In genomic region chr18:23468753-23469459, GRCh38 we compare ENCODE assay signal across 27 cellular contexts. TPM values are rescaled to one million over a fixed set of nuclear protein-coding genes. Genes with fewer than 3 reads are reported as not detected.
A peak's percentile ranks its signal among the peaks of the same experiment; 100 is the strongest.
DNase-seq lines count a peak whose midpoint lies in the region; ATAC-seq, FAIRE-seq and TF ChIP-seq lines count a peak whose summit lies in the region.
"Had no signal": no experiment of that assay in that cellular context is flagged by ENCODE, and none has a peak within 500 bp of the region (broad histone marks: within the 10 kb centered on the region; RNA-seq: fewer than 3 reads in every experiment).

No MANE protein-coding gene starts in this region.

- SMC1A ChIA-PET in GM12878 (lab: Charles Lee; ENCODE audit: uncharacterized antibody, unreplicated experiment) = interaction anchor here (1.6 to 2.3 kb wide), 2 partner anchors 8 to 10 kb away, joined by 3 to 12 read pairs; no protein-coding TSS in a partner anchor

- H3K27ac ChIP-seq in right cardiac atrium (ENCODE audit: low read length) (no peak overlapping the region), GM12878 (ENCODE audit: control insufficient read depth, insufficient read depth) (no peak overlapping the region), smooth muscle cell (ENCODE audit: low read depth) (no peak overlapping the region)
- H3K27ac ChIP-seq: BLaER1, SJCRH30 had no signal

- peaks cover 19% of the 10 kb centered on the region for H3K36me3 Mint-ChIP-seq in memory B cell
- peaks cover 19 to 26% of the 10 kb centered on the region in 2 donors for H3K36me3 Mint-ChIP-seq in stimulated activated naive B cell treated with anti-CD40 and anti-IgM and Interleukin-4, amounts not matched to agents 10 μg/mL and 1 μg/mL and 100 μg/mL, for 72 hours

- no peaks in the 10 kb centered on the region for H3K9me3 Mint-ChIP-seq in memory B cell
- H3K9me3 Mint-ChIP-seq in stimulated activated naive B cell treated with anti-CD40 and anti-IgM and Interleukin-4, amounts not matched to agents 10 μg/mL and 1 μg/mL and 100 μg/mL, for 72 hours = no peaks in the 10 kb centered on the region
- H3K9me3 Mint-ChIP-seq: CD4-positive, alpha-beta T cell; IgD-negative memory B cell had no signal

- DNase-seq in right cardiac atrium = peak; percentile 37 to 62 (median 58)
- DNase-seq in Right ventricle myocardium inferior (ENCODE audit: missing footprints) = no peak
- DNase-seq in GM12878 (ENCODE audit: low read depth, low spot score) = no peak
- DNase-seq in memory B cell (ENCODE audit: low spot score in 2 of 2) = no peak
- DNase-seq in stimulated activated naive B cell treated with anti-CD40 and anti-IgM and Interleukin-4, amounts not matched to agents 10 μg/mL and 1 μg/mL and 100 μg/mL, for 72 hours = no peak
- no peak for DNase-seq in cerebellum (ENCODE audit: low spot score)
- DNase-seq in smooth muscle cell (lab: John Stamatoyannopoulos, UW; ENCODE audit: unreplicated experiment) = no peak
- DNase-seq: Caco-2; CD4-positive, alpha-beta T cell; DMS 273 treated with DMSO at 0.1 percent for 48 hours; DMS79 treated with DMSO at 0.1 percent for 48 hours; GOT3; HCEC 1CT; Karpas-422; MV-4-11; NCI-H1105 treated with DMSO at 0.1 percent for 48 hours; NCI-H2029 treated with DMSO at 0.1 percent for 48 hours; NCI-H2171; NCI-H345; NCI-H524; NCI-H774; NK-92 treated with Interleukin-12 subunit alpha and Interleukin-12 subunit beta, amount 100 ng/mL, for 24 hours; SJCRH30 had no signal

- WGBS in right cardiac atrium = 64% methylated on average over 3 of the region's 3 CpGs
- WGBS in GM12878 (ENCODE audit: insufficient coverage, insufficient replicate concordance, low lambda C conversion rate, missing lambda C conversion rate) = 96% methylated on average over 3 of the region's 3 CpGs
- WGBS in smooth muscle cell (ENCODE audit: low lambda C conversion rate) = 98% methylated on average over 3 of the region's 3 CpGs

- in situ Hi-C loops in GM12878 (cut with MboI) = loop anchor here (25.0 kb wide), 1 partner anchor 1857 kb away; the partner anchor contains the start of genes ESCO1 and SNRPD1

- H3K9me3 ChIP-seq in right cardiac atrium (ENCODE audit: control insufficient read depth, low read length) = no peaks in the 10 kb centered on the region
- H3K9me3 ChIP-seq in GM12878 (replicated peaks; ENCODE audit: control insufficient read depth, insufficient read depth, low read length) = no peaks in the 10 kb centered on the region
- no peaks in the 10 kb centered on the region for H3K9me3 ChIP-seq in smooth muscle cell (replicated peaks; ENCODE audit: low read depth)
- H3K9me3 ChIP-seq: BLaER1, Caco-2, SJCRH30 had no signal

- peak overlapping the region; percentile 53 for H3K27ac Mint-ChIP-seq in memory B cell
- peak overlapping the region; percentile 91 for H3K27ac Mint-ChIP-seq in stimulated activated naive B cell treated with anti-CD40 and anti-IgM and Interleukin-4, amounts not matched to agents 10 μg/mL and 1 μg/mL and 100 μg/mL, for 72 hours
- H3K27ac Mint-ChIP-seq: CD4-positive, alpha-beta T cell had no signal

- no peak overlapping the region for H3K4me3 Mint-ChIP-seq in memory B cell
- H3K4me3 Mint-ChIP-seq in stimulated activated naive B cell treated with anti-CD40 and anti-IgM and Interleukin-4, amounts not matched to agents 10 μg/mL and 1 μg/mL and 100 μg/mL, for 72 hours = no peak overlapping the region
- H3K4me3 Mint-ChIP-seq: CD4-positive, alpha-beta T cell had no signal

- no peak for TF ChIP-seq EP300 in GM12878 (IDR thresholded peaks at IDR 0.05; ENCODE audit: borderline replicate concordance in 1 of 2, control insufficient read depth in 1 of 2, low read depth in 2 of 2, low read length in 2 of 2)

- H3K9ac ChIP-seq in GM12878 (ENCODE audit: control insufficient read depth, insufficient read depth, low read length) (no peak overlapping the region), smooth muscle cell (ENCODE audit: low read depth) (no peak overlapping the region)
- H3K9ac ChIP-seq: BLaER1 had no signal

- H3K27me3 Mint-ChIP-seq in memory B cell = no peaks in the 10 kb centered on the region
- no peaks in the 10 kb centered on the region for H3K27me3 Mint-ChIP-seq in stimulated activated naive B cell treated with anti-CD40 and anti-IgM and Interleukin-4, amounts not matched to agents 10 μg/mL and 1 μg/mL and 100 μg/mL, for 72 hours
- H3K27me3 Mint-ChIP-seq: CD4-positive, alpha-beta T cell; IgD-negative memory B cell had no signal

- ATAC-seq in right cardiac atrium (peak; percentile 71), Right ventricle myocardium inferior (no peak), GM12878 (no peak), memory B cell (ENCODE audit: low read depth) (no peak)
- ATAC-seq in stimulated activated naive B cell treated with anti-CD40 and anti-IgM and Interleukin-4, amounts not matched to agents 10 μg/mL and 1 μg/mL and 100 μg/mL, for 72 hours (replicated peaks) = no peak
- ATAC-seq: Panc1 had no signal

- CTCF ChIA-PET in GM12878 (lab: Yijun Ruan, JAX) = interaction anchor here (0.5 to 1.1 kb wide), 2 partner anchors 29 to 115 kb away, joined by 3 read pairs; no protein-coding TSS in a partner anchor

- H3K79me2 ChIP-seq in GM12878 (ENCODE audit: control insufficient read depth, insufficient read depth, low read length) (no peaks in the 10 kb centered on the region; the same call in 1 of the 2 replicates), smooth muscle cell (ENCODE audit: low read depth) (peaks cover 20% of the 10 kb centered on the region)

- H3K4me1 ChIP-seq in right cardiac atrium (ENCODE audit: control insufficient read depth, insufficient read depth, low read length) (no peaks in the 10 kb centered on the region), GM12878 (ENCODE audit: control insufficient read depth, insufficient read depth, low read length) (no peaks in the 10 kb centered on the region), smooth muscle cell (ENCODE audit: low read depth) (no peaks in the 10 kb centered on the region)
- H3K4me1 ChIP-seq: Caco-2, SJCRH30 had no signal

- no TSS peak for BruUV-seq in GM12878 (replicated peaks; lab: Mats Ljungman, UMichigan)

- no peaks in the 10 kb centered on the region for H3K4me1 Mint-ChIP-seq in memory B cell
- H3K4me1 Mint-ChIP-seq in stimulated activated naive B cell treated with anti-CD40 and anti-IgM and Interleukin-4, amounts not matched to agents 10 μg/mL and 1 μg/mL and 100 μg/mL, for 72 hours = peaks cover 1 to 5% of the 10 kb centered on the region in 2 donors

- intact Hi-C loops in right cardiac atrium (cut with DNase I) (no loop called here), Right ventricle myocardium inferior (cut with DNase I) (no loop called here), GM12878 (cut with micrococcal nuclease; ENCODE audit: unreplicated experiment) (no loop called here)

- RAD21 ChIA-PET in GM12878 (lab: Charles Lee; ENCODE audit: unreplicated experiment) = interaction anchor here (0.7 to 1.0 kb wide), 2 partner anchors 15 to 26 kb away, joined by 3 read pairs; no protein-coding TSS in a partner anchor

- no peaks in the 10 kb centered on the region for H4K20me1 ChIP-seq in GM12878 (ENCODE audit: control insufficient read depth, insufficient read depth)
- peaks cover 87% of the 10 kb centered on the region for H4K20me1 ChIP-seq in smooth muscle cell (ENCODE audit: low read depth)

- no peaks in the 10 kb centered on the region for H3K27me3 ChIP-seq in right cardiac atrium (ENCODE audit: control insufficient read depth, insufficient read depth)
- H3K27me3 ChIP-seq in GM12878 (replicated peaks in 1 of 2; ENCODE audit: control insufficient read depth in 2 of 2, insufficient read depth in 2 of 2, low read length in 1 of 2) = no peaks in the 10 kb centered on the region
- no peaks in the 10 kb centered on the region for H3K27me3 ChIP-seq in smooth muscle cell (ENCODE audit: low read depth)
- H3K27me3 ChIP-seq: BLaER1, SJCRH30 had no signal

- no peak for FAIRE-seq in GM12878 (lab: Jason Lieb, UNC)
- FAIRE-seq: GM12892 had no signal

- H3K4me2 ChIP-seq in GM12878 (ENCODE audit: control insufficient read depth, insufficient read depth) = no peak overlapping the region
- no peak overlapping the region for H3K4me2 ChIP-seq in smooth muscle cell
- H3K4me2 ChIP-seq: BLaER1 had no signal

- H3F3A ChIP-seq in smooth muscle cell (ENCODE audit: low read depth) = no peaks in the 10 kb centered on the region

- H3K36me3 ChIP-seq in GM12878 (ENCODE audit: control insufficient read depth in 2 of 2, insufficient read depth in 2 of 2, low read length in 1 of 2) = peaks cover 18 to 56% of the 10 kb centered on the region in 2 experiments
- peaks cover 51% of the 10 kb centered on the region for H3K36me3 ChIP-seq in smooth muscle cell (ENCODE audit: low read depth)

- TF ChIP-seq CTCF in GM12878 (IDR thresholded peaks at IDR 0.05 in 2 of 3, conservative IDR thresholded peaks at IDR 0.05 in 1 of 3; ENCODE audit: control insufficient read depth in 2 of 3, extremely low read depth in 1 of 3, insufficient read depth in 1 of 3, low read depth in 3 of 3, low read length in 3 of 3) = no peak
- no peak for TF ChIP-seq CTCF in smooth muscle cell (IDR thresholded peaks at IDR 0.05; ENCODE audit: borderline replicate concordance, insufficient read depth, poor library complexity, severe bottlenecking)

- no peak for TF ChIP-seq RAD21 in GM12878 (IDR thresholded peaks at IDR 0.05; ENCODE audit: insufficient read depth, low read depth, low read length)

- no peak for TF ChIP-seq POLR2A in GM12878 (IDR thresholded peaks at IDR 0.05; ENCODE audit: low read depth, low read length)

- H3K4me3 ChIP-seq in right cardiac atrium (ENCODE audit: low read length) (no peak overlapping the region), GM12878 (no peak overlapping the region), smooth muscle cell (no peak overlapping the region)
- H3K4me3 ChIP-seq: BLaER1, SJCRH30 had no signal

- no peak overlapping the region for H2AFZ ChIP-seq in GM12878 (ENCODE audit: control insufficient read depth, low read depth, low read length)
- no peak overlapping the region for H2AFZ ChIP-seq in smooth muscle cell (ENCODE audit: low read depth)

- POLR2A ChIA-PET in GM12878 (lab: Charles Lee) = interaction anchor here (0.9 kb wide), 1 partner anchor 19 kb away, joined by 3 read pairs; no protein-coding TSS in a partner anchor

RNA-seq across cellular contexts. Expression of gene RIOK3, which starts 15.8 kb away (rescaled TPM):
- total RNA-seq in right cardiac atrium = 10 to 100 TPM; 49.0 to 52.3 (median 50.8) TPM
- polyA plus RNA-seq in right cardiac atrium = 31.3 TPM
- 49.3 TPM for total RNA-seq in Right ventricle myocardium inferior
- total RNA-seq in GM12878 (2013; cell fraction: nucleolus; rRNA removed) = 127 and 131 TPM in 2 replicates
- 48.2 and 49.1 TPM in 2 replicates for total RNA-seq in GM12878 (2014; rRNA removed)
- 68.8 and 72.4 TPM in 2 replicates for total RNA-seq in GM12878 (2014; rRNA removed; fragmentation: Illumina TruSeq; extraction: Trizol)
- total RNA-seq in GM12878 (2021) = 44.1 and 45.6 TPM in 2 replicates
- 41.7 TPM for polyA plus RNA-seq in GM12878 (2011; ENCODE audit: low read depth)
- 87.5 and 132 TPM in 2 replicates for polyA plus RNA-seq in GM12878 (2011; rRNA removed)
- polyA plus RNA-seq in GM12878 (2011; cell fraction: cytosol; rRNA removed) = 40.0 and 41.4 TPM in 2 replicates
- 62.5 and 68.4 TPM in 2 replicates for polyA plus RNA-seq in GM12878 (2011; cell fraction: nucleus; rRNA removed)
- polyA plus RNA-seq in GM12878 (2012) = 65.0 and 74.9 TPM in 2 replicates
- 59.5 and 68.1 TPM in 2 replicates for polyA plus RNA-seq in GM12878 (2014; fragmentation: Illumina TruSeq; extraction: Trizol)
- polyA plus RNA-seq in GM12878 (2014; fragmentation: Nextera tagmentation; extraction: Ambion mirVana) = 10 to 100 TPM; 18.0 to 28.1 TPM
- 36.4 and 41.5 TPM in 2 replicates for polyA plus RNA-seq in GM12878 (2014; rRNA removed)
- 10 to 100 TPM; 68.9 to 70.8 TPM for polyA plus RNA-seq in GM12878 (2016; fragmentation: Nextera tagmentation; extraction: Ambion mirVana)
- polyA minus RNA-seq in GM12878 (2011; rRNA and poly(A)+ RNA removed) = 49.6 and 65.0 TPM in 2 replicates
- polyA minus RNA-seq in GM12878 (2011; cell fraction: cytosol; rRNA and poly(A)+ RNA removed) = 39.8 and 43.3 TPM in 2 replicates
- polyA minus RNA-seq in GM12878 (2011; cell fraction: nucleus; rRNA and poly(A)+ RNA removed) = 32.5 and 48.0 TPM in 2 replicates
- total RNA-seq in cerebellum = 59.2 TPM
- total RNA-seq in smooth muscle cell = 79.9 and 100 TPM in 2 replicates
- 56.0 TPM in 2 replicates for polyA plus RNA-seq in smooth muscle cell

RNA-seq across cellular contexts. Expression of gene RMC1, which starts 34.4 kb away (rescaled TPM):
- total RNA-seq in right cardiac atrium (10 to 100 TPM; 12.2 to 14.6 (median 13.8) TPM), Right ventricle myocardium inferior (13.0 TPM), GM12878 (2014; rRNA removed) (47.4 and 51.9 TPM in 2 replicates), GM12878 (2014; rRNA removed; fragmentation: Illumina TruSeq; extraction: Trizol) (38.3 and 40.3 TPM in 2 replicates), GM12878 (2021) (41.9 TPM in 2 replicates), cerebellum (29.4 TPM), smooth muscle cell (13.2 and 20.7 TPM in 2 replicates)
- polyA plus RNA-seq in right cardiac atrium (17.6 TPM), GM12878 (2011; rRNA removed) (49.3 and 51.4 TPM in 2 replicates), GM12878 (2014; fragmentation: Illumina TruSeq; extraction: Trizol) (42.2 and 49.6 TPM in 2 replicates), GM12878 (2014; fragmentation: Nextera tagmentation; extraction: Ambion mirVana) (10 to 100 TPM in 1 of 2 experiments, 1 to 10 TPM in 1; 8.4 to 25.7 TPM), GM12878 (2014; rRNA removed) (41.9 and 42.9 TPM in 2 replicates), GM12878 (2016; fragmentation: Nextera tagmentation; extraction: Ambion mirVana) (10 to 100 TPM; 54.2 to 57.6 TPM), smooth muscle cell (10.0 and 20.6 TPM in 2 replicates)
- total RNA-seq in GM12878 (2013; cell fraction: nucleolus; rRNA removed) = 46.6 and 49.8 TPM in 2 replicates
- polyA plus RNA-seq in GM12878 (2011; ENCODE audit: low read depth) = 43.3 TPM
- polyA plus RNA-seq in GM12878 (2011; cell fraction: cytosol; rRNA removed) = 49.1 and 52.7 TPM in 2 replicates
- polyA plus RNA-seq in GM12878 (2011; cell fraction: nucleus; rRNA removed) = 104 and 110 TPM in 2 replicates
- 28.9 and 32.2 TPM in 2 replicates for polyA plus RNA-seq in GM12878 (2012)
- polyA minus RNA-seq in GM12878 (2011; rRNA and poly(A)+ RNA removed) = 40.5 and 50.8 TPM in 2 replicates
- polyA minus RNA-seq in GM12878 (2011; cell fraction: cytosol; rRNA and poly(A)+ RNA removed) = 13.6 and 17.7 TPM in 2 replicates
- polyA minus RNA-seq in GM12878 (2011; cell fraction: nucleus; rRNA and poly(A)+ RNA removed) = 21.9 and 34.4 TPM in 2 replicates

Comparison
In these comparisons a context has a peak if more than half of its experiments do, and no peak if none do; other contexts are left out.
1. ATAC-seq: peak in right cardiac atrium (2 of 2); none in Right ventricle myocardium inferior (single experiment), GM12878 (single experiment), memory B cell (single experiment) and stimulated activated naive B cell treated with anti-CD40 and anti-IgM and Interleukin-4, amounts not matched to agents 10 μg/mL and 1 μg/mL and 100 μg/mL, for 72 hours (0 of 2).
2. DNase-seq: peak in right cardiac atrium (3 of 3); none in Right ventricle myocardium inferior (single experiment), GM12878 (single experiment), memory B cell (0 of 2), stimulated activated naive B cell treated with anti-CD40 and anti-IgM and Interleukin-4, amounts not matched to agents 10 μg/mL and 1 μg/mL and 100 μg/mL, for 72 hours (single experiment), cerebellum (single experiment) and smooth muscle cell (single experiment).